ENCODE assay signal across 9 cellular contexts in the genomic region with DNA sequence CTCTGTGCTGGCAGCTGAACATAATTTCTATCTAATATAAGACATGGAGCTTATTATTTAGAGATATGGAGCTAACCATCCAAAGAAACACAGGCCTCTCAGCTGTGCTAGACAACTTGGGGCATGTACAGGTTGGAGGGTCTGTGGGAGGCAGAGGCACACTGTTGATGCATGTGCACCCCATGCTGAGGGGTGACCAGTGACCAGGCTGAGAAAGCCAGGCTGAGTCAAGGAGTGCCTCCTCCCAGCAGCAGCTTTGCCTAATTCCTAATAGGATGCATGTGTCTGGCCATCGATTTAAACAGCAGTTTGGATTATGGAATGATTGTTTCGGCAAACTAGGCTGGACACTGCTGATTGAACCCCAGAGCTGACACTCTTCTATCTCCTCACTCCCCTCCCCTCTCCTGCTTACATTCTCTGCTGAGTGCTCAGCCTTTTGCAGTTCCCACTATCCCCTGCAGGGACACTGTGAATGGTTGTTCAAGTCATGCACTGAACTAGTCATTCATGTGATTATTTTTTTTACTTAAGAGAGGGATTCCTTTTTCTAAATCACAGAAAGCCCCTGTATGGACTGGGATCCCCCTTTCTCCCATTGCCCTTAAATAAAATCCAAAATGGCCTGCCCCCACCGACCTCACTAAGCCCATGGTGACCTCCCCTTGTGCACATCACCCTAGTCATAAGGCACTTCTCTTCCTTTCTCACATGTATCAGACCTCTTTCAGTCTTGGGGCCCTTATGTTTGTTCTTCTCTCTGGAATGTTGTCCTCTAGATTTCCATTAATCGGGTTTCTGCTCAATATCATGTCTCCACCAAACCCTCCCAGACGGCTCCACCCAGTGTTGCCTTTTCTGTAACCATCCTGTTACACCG.
DNase-seq lines count a peak whose midpoint lies in the region; ATAC-seq, FAIRE-seq and TF ChIP-seq lines count a peak whose summit lies in the region.
"Had no signal": no experiment of that assay in that cellular context is flagged by ENCODE, and none has a peak within 500 bp of the region (broad histone marks: within the 10 kb centered on the region; RNA-seq: fewer than 3 reads in every experiment).

No MANE protein-coding gene starts in this region.

- 0 out of 3 replicates have a peak, but pooled peaks cover 3% of the 10 kb centered on the region for H3K4me1 ChIP-seq in A549
- peaks cover 12% of the 10 kb centered on the region for H3K4me1 ChIP-seq in NT2/D1 (ENCODE audit: insufficient read depth, insufficient read length)

- H3K27ac Mint-ChIP-seq in nephron = peak overlapping the region in 2 of 3 experiments; percentile 25 to 51

- no peaks in the 10 kb centered on the region for H3K9me3 Mint-ChIP-seq in nephron
- H3K9me3 Mint-ChIP-seq: brain had no signal

- H3K27me3 ChIP-seq in GM06990 (replicated peaks; ENCODE audit: control insufficient read depth, insufficient read depth, low read length) (peaks cover 3% of the 10 kb centered on the region; the same call in 1 of the 2 replicates), NT2/D1 (ENCODE audit: insufficient read depth, insufficient read length) (no peaks in the 10 kb centered on the region), dorsolateral prefrontal cortex (no peaks in the 10 kb centered on the region)

- H3K4me3 ChIP-seq in A549 (no peak overlapping the region), GM06990 (replicated peaks; ENCODE audit: low read depth, low read length) (no peak overlapping the region), NT2/D1 (ENCODE audit: insufficient read length, low read depth) (no peak overlapping the region), dorsolateral prefrontal cortex (no peak overlapping the region)

- DNase-seq in A549 (ENCODE audit: low read depth in 1 of 2, low spot score in 1 of 2) (peak; percentile 58 to 76), GM06990 (ENCODE audit: extremely low read depth, insufficient read length) (no peak), NT2/D1 (ENCODE audit: low read depth, low spot score) (peak; percentile 44), dorsolateral prefrontal cortex (peak in 1 of 10 donors; percentile 50), DMS79 (lab: John Stamatoyannopoulos, UW) (no peak)

- H3K4me1 Mint-ChIP-seq in nephron = peaks cover 38% of the 10 kb centered on the region

- ATAC-seq in A549 = peak; percentile 95 to 98
- ATAC-seq in HG03280 (IDR thresholded peaks at IDR 0.05; ENCODE audit: unreplicated experiment) = no peak
- ATAC-seq in HG03442 (IDR thresholded peaks at IDR 0.05; ENCODE audit: unreplicated experiment) = no peak

- peaks cover 21% of the 10 kb centered on the region for H3K27me3 Mint-ChIP-seq in nephron (ENCODE audit: low read depth)

- 51% methylated on average over 6 of the region's 6 CpGs for WGBS in A549 (ENCODE audit: missing lambda C conversion rate)

- intact Hi-C loops in dorsolateral prefrontal cortex (cut with DNase I) = no loop called here

- no peaks in the 10 kb centered on the region for H3K36me3 Mint-ChIP-seq in nephron (ENCODE audit: low read depth)
- H3K36me3 Mint-ChIP-seq: brain had no signal

- no peak for TF ChIP-seq POLR2A in A549 (IDR thresholded peaks at IDR 0.05; ENCODE audit: low read length)

- no peak overlapping the region for H3K9ac ChIP-seq in NT2/D1 (ENCODE audit: insufficient read length, low read depth)

- H3K4me2 ChIP-seq in A549 = no peak overlapping the region

- TF ChIP-seq CTCF in A549 (IDR thresholded peaks at IDR 0.05) = 0 out of 3 replicates have a peak, but pooled peaks have one; percentile 9
- peak; percentile 61 for TF ChIP-seq CTCF in GM06990 (IDR thresholded peaks at IDR 0.05; ENCODE audit: insufficient read depth, low read length, poor library complexity, severe bottlenecking)
- TF ChIP-seq CTCF in dorsolateral prefrontal cortex (IDR thresholded peaks at IDR 0.05 in 54 of 56, conservative IDR thresholded peaks at IDR 0.05 in 2 of 56; ENCODE audit: low read depth in 1 of 56, partially characterized antibody in 56 of 56) = peak in 49 of 56 donors; percentile 20 to 67 (median 46)
- TF ChIP-seq CTCF in nephron (IDR thresholded peaks at IDR 0.05; ENCODE audit: unreplicated experiment in 3 of 3) = peak; percentile 56 to 63 (median 57)

- 0 out of 5 replicates have a peak, but pooled peaks of 1 of the 2 experiments have one; percentile 17 for TF ChIP-seq RAD21 in A549 (conservative IDR thresholded peaks at IDR 0.05 in 1 of 2, IDR thresholded peaks at IDR 0.05 in 1 of 2)

- H3K27ac ChIP-seq in A549 = 0 out of 6 replicates have a peak overlapping the region, but pooled peaks of 1 of the 2 experiments have one; percentile 16
- H3K27ac ChIP-seq in dorsolateral prefrontal cortex = peak overlapping the region in 1 of 59 donors; percentile 56

- no peak for TF ChIP-seq EP300 in A549 (IDR thresholded peaks at IDR 0.05)

- POLR2A ChIA-PET in A549 (lab: Yijun Ruan, JAX) = no interaction called here

- CTCF ChIA-PET in A549 (lab: Yijun Ruan, JAX) = interaction anchor here (0.7 to 2.1 kb wide), 4 partner anchors 9 to 146 kb away, joined by 3 to 8 read pairs (median 4); no protein-coding TSS in a partner anchor

- H3K4me3 Mint-ChIP-seq in nephron = no peak overlapping the region

- FAIRE-seq in A549 (lab: Jason Lieb, UNC) = no peak

- no peaks in the 10 kb centered on the region for H3K36me3 ChIP-seq in GM06990 (ENCODE audit: control insufficient read depth, insufficient read depth, low read length)
- no peaks in the 10 kb centered on the region for H3K36me3 ChIP-seq in NT2/D1 (ENCODE audit: insufficient read depth, insufficient read length, low read length)

- H3K9me3 ChIP-seq in A549 (no peaks in the 10 kb centered on the region), NT2/D1 (ENCODE audit: insufficient read depth, low read length) (no peaks in the 10 kb centered on the region)

TF ChIP-seq in A549, 52 proteins besides CTCF, POLR2A, EP300 and RAD21:
- no peak for TF ChIP-seq HEYL (CRISPR knock-in tag; IDR thresholded peaks at IDR 0.05)
- TF ChIP-seq CBX8 (IDR thresholded peaks at IDR 0.05) = no peak
- TF ChIP-seq, protein P1, sequence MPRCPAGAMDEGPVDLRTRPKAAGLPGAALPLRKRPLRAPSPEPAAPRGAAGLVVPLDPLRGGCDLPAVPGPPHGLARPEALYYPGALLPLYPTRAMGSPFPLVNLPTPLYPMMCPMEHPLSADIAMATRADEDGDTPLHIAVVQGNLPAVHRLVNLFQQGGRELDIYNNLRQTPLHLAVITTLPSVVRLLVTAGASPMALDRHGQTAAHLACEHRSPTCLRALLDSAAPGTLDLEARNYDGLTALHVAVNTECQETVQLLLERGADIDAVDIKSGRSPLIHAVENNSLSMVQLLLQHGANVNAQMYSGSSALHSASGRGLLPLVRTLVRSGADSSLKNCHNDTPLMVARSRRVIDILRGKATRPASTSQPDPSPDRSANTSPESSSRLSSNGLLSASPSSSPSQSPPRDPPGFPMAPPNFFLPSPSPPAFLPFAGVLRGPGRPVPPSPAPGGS (IDR thresholded peaks at IDR 0.05) = no peak
- TF ChIP-seq MAX (IDR thresholded peaks at IDR 0.05) = no peak
- TF ChIP-seq, protein P2, sequence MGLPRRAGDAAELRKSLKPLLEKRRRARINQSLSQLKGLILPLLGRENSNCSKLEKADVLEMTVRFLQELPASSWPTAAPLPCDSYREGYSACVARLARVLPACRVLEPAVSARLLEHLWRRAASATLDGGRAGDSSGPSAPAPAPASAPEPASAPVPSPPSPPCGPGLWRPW (IDR thresholded peaks at IDR 0.05) = no peak
- no peak for TF ChIP-seq CHD2 (IDR thresholded peaks at IDR 0.05; ENCODE audit: low read length, partially characterized antibody)
- TF ChIP-seq, protein P3, sequence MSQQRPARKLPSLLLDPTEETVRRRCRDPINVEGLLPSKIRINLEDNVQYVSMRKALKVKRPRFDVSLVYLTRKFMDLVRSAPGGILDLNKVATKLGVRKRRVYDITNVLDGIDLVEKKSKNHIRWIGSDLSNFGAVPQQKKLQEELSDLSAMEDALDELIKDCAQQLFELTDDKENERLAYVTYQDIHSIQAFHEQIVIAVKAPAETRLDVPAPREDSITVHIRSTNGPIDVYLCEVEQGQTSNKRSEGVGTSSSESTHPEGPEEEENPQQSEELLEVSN (IDR thresholded peaks at IDR 0.05; ENCODE audit: borderline replicate concordance, low read depth) = no peak
- TF ChIP-seq ESRRA (IDR thresholded peaks at IDR 0.05; ENCODE audit: borderline replicate concordance, low read length) = no peak
- TF ChIP-seq KDM1A (IDR thresholded peaks at IDR 0.05; ENCODE audit: low read depth) = no peak
- no peak for TF ChIP-seq CBX2 (IDR thresholded peaks at IDR 0.05; ENCODE audit: borderline replicate concordance, low read depth)
- TF ChIP-seq MAZ (IDR thresholded peaks at IDR 0.05; ENCODE audit: borderline replicate concordance, low read depth, low read length) = no peak
- TF ChIP-seq JUN (IDR thresholded peaks at IDR 0.05) = no peak
- TF ChIP-seq, protein P4, sequence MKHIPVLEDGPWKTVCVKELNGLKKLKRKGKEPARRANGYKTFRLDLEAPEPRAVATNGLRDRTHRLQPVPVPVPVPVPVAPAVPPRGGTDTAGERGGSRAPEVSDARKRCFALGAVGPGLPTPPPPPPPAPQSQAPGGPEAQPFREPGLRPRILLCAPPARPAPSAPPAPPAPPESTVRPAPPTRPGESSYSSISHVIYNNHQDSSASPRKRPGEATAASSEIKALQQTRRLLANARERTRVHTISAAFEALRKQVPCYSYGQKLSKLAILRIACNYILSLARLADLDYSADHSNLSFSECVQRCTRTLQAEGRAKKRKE (CRISPR knock-in tag; IDR thresholded peaks at IDR 0.05; ENCODE audit: low read depth) = no peak
- no peak for TF ChIP-seq BHLHE40 (IDR thresholded peaks at IDR 0.05; ENCODE audit: low read depth, low read length)
- TF ChIP-seq KDM5A (IDR thresholded peaks at IDR 0.05) = no peak
- no peak for TF ChIP-seq HOXB5 (CRISPR knock-in tag; IDR thresholded peaks at IDR 0.05)
- no peak for TF ChIP-seq SMC3 (IDR thresholded peaks at IDR 0.05)
- TF ChIP-seq ZC3H11A (IDR thresholded peaks at IDR 0.05) = no peak
- no peak for TF ChIP-seq HDAC2 (IDR thresholded peaks at IDR 0.05)

Comparison
In these comparisons a context has a peak if more than half of its experiments do, and no peak if none do; other contexts are left out.
1. ATAC-seq: peak in A549 (2 of 2); none in HG03280 (single experiment) and HG03442 (single experiment).
2. DNase-seq: peak in A549 (2 of 2) and NT2/D1 (single experiment); none in GM06990 (single experiment) and DMS79 (single experiment).
3. CTCF ChIP-seq: peak in every context shown above with its lines; median percentile 61 in GM06990; 57 in nephron; 46 in dorsolateral prefrontal cortex; 9 in A549.